ENCODE assay signal across 10 cellular contexts in the genomic region with DNA sequence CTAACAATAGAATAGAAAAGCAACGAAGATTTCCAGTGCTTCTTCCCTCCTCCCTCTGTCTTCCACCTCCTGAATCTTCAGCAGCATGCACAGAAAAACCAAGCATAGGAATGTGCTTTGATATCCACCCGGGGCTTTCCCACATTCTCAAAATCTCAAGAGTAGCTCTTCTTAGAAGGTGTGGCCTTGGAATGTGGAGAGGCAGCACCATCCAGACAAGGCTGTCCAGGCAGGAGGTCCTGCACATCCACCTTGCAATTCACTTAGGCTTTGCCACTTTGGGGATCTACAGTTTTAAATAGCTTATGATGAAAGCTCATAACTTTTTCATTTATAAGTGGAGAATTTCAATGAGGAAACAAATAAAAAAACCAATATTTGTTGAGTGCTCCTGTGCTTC.
"Had no signal": no experiment of that assay in that cellular context is flagged by ENCODE, and none has a peak within 500 bp of the region (broad histone marks: within the 10 kb centered on the region; RNA-seq: fewer than 3 reads in every experiment).

No MANE protein-coding gene starts in this region.

- H3K4me1 ChIP-seq: left ventricle myocardium inferior, sigmoid colon had no signal

- H3K36me3 ChIP-seq: left ventricle myocardium inferior, sigmoid colon, thoracic aorta had no signal

- H3K27me3 ChIP-seq: sigmoid colon had no signal

- H3K4me3 ChIP-seq: left ventricle myocardium inferior, sigmoid colon, thoracic aorta had no signal

- H3K27ac ChIP-seq: left ventricle myocardium inferior, sigmoid colon, thoracic aorta had no signal

- H3K9me3 ChIP-seq: left ventricle myocardium inferior, thoracic aorta had no signal

- DNase-seq: activated CD4-positive, alpha-beta T cell treated with anti-CD3 and anti-CD28 coated beads, Interleukin-2, amount 10 ng/mL, durations not matched to agents 7 days and 5 days; activated naive CD4-positive, alpha-beta T cell; activated naive CD8-positive, alpha-beta T cell treated with anti-CD3 and anti-CD28 coated beads, Interleukin-2, amount 10 ng/mL, durations not matched to agents 7 days and 5 days; anterior cingulate cortex; endodermal cell; erythroblast; left ventricle myocardium inferior; sigmoid colon; stimulated activated CD4-positive, alpha-beta T cell treated with anti-CD3 and anti-CD28 coated beads, Interleukin-1b, Interleukin-23, amount 100 ng/mL, for 48 hours had no signal
